ENCODE assay signal across 1 cellular context in the genomic region with DNA sequence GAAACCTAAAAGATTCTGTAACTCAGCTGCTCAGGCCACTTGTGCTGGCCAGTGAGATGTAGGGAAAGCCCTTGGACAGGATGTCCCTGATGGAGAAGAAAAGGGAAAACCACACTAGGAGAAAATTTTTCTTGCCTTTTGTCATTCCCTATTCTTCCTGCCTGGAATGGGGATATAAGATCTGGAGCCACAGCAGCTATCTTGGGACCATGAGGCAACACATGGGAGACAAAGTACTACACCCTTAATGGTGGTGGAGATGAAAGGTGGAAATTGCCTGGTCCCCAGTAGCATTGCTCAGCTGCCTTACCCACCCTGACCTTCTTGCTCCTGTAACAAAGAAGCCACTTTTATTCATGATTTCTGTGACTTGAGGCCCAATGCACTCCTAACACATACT.
TF ChIP-seq lines count a peak whose summit lies in the region.

No MANE protein-coding gene starts in this region.

TF ChIP-seq in IMR-90, 13 proteins besides CTCF, POLR2A, EP300 and RAD21:
- TF ChIP-seq BHLHE40 (IDR thresholded peaks at IDR 0.05; ENCODE audit: low read depth, low read length) (no peak), RCOR1 (IDR thresholded peaks at IDR 0.05; ENCODE audit: insufficient replicate concordance, low read length) (peak; percentile 80)
